Comparison of ENCODE assay signal across 15 cellular contexts in the genomic region with DNA sequence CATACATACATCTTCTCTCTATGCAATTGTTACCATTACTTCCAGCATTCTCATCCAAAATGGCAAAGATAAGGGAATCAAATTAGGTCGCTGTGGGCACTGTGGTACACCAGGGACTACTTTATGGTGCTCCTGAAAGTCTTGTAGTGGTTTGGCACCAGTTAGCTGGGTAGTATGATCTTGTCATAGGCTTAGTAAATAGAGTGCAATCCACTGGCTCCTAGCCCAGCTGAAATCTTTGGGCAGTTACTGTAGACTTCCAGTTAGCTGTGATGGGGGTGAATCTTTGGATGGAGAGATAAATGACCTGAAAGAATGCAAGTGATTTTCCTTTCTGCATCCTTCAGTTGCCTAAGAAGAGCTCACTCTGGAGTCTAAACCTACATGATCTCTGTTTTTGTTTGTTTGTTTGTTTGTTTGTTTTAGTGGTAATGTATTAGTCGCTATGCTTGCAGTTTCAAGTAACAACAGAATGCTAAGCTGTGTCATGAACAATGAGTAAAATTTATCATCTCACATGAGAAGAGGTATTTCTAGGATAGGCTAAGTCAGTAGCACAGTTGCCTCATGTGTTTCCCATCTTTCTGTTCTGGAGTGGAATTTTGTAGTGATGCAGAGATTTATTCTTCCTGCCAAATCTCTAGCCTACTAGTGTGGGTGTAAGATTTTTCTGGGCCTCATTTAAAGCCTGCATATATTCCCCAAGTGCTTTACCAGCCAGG. TPM values are rescaled to one million over a fixed set of nuclear protein-coding genes. Genes with fewer than 3 reads are reported as not detected.
DNase-seq lines count a peak whose midpoint lies in the region; ATAC-seq, FAIRE-seq and TF ChIP-seq lines count a peak whose summit lies in the region.
"Had no signal": no experiment of that assay in that cellular context is flagged by ENCODE, and none has a peak within 500 bp of the region (broad histone marks: within the 10 kb centered on the region; RNA-seq: fewer than 3 reads in every experiment).

No MANE protein-coding gene starts in this region.

- peak; percentile 78 to 88 (median 83) for ATAC-seq in right lobe of liver
- no peak for ATAC-seq in HepG2
- ATAC-seq: activated naive CD4-positive, alpha-beta T cell treated with anti-CD3 and anti-CD28 coated beads, Interleukin-2, amount 50 U/mL, for 72 hours had no signal

- no peaks in the 10 kb centered on the region for H3K4me1 ChIP-seq in right lobe of liver
- no peaks in the 10 kb centered on the region for H3K4me1 ChIP-seq in HepG2 (ENCODE audit: insufficient read depth, low read length)
- peaks cover 4 to 37% of the 10 kb centered on the region in 2 donors for H3K4me1 ChIP-seq in adrenal gland (replicated peaks in 1 of 2)

- H3K4me3 Mint-ChIP-seq in glutamatergic neuron (ENCODE audit: unreplicated experiment) = no peak overlapping the region
- no peak overlapping the region for H3K4me3 Mint-ChIP-seq in activated naive CD8-positive, alpha-beta T cell treated with anti-CD3 and anti-CD28 coated beads for 36 hours
- H3K4me3 Mint-ChIP-seq: type B pancreatic cell had no signal

- H3K9me3 Mint-ChIP-seq in glutamatergic neuron (ENCODE audit: unreplicated experiment) = peaks cover 2% of the 10 kb centered on the region
- H3K9me3 Mint-ChIP-seq in activated naive CD8-positive, alpha-beta T cell treated with anti-CD3 and anti-CD28 coated beads for 36 hours = no peaks in the 10 kb centered on the region
- H3K9me3 Mint-ChIP-seq: activated naive CD4-positive, alpha-beta T cell treated with anti-CD3 and anti-CD28 coated beads, Interleukin-2, amount 50 U/mL, for 72 hours; type B pancreatic cell had no signal

- TF ChIP-seq POLR2A in right lobe of liver (IDR thresholded peaks at IDR 0.05) = no peak
- no peak for TF ChIP-seq POLR2A in HepG2 (IDR thresholded peaks at IDR 0.05; ENCODE audit: insufficient read depth in 1 of 2, low read depth in 2 of 2, low read length in 2 of 2)
- no peak for TF ChIP-seq POLR2A in adrenal gland (IDR thresholded peaks at IDR 0.05)

- DNase-seq in right lobe of liver (peak in 1 of 3 donors; percentile 57), HepG2 (ENCODE audit: low spot score) (no peak), adrenal gland (peak in 5 of 7 donors; percentile 31 to 70 (median 66)), glomerular visceral epithelial cell (ENCODE audit: extremely low spot score) (peak; percentile 22), NCI-H1048 (lab: John Stamatoyannopoulos, UW) (no peak), glutamatergic neuron (no peak), HuH-7.5 (ENCODE audit: low spot score) (no peak)
- DNase-seq in activated naive CD8-positive, alpha-beta T cell treated with anti-CD3 and anti-CD28 coated beads for 36 hours = no peak
- DNase-seq: activated CD8-positive, alpha-beta memory T cell treated with anti-CD3 and anti-CD28 coated beads for 24 hours; midbrain; NCI-H2227 treated with DMSO at 0.1 percent for 48 hours; PC-9 had no signal

- H3K4me3 ChIP-seq in right lobe of liver = no peak overlapping the region
- H3K4me3 ChIP-seq in HepG2 (replicated peaks in 1 of 3; ENCODE audit: insufficient read depth in 1 of 3, low read depth in 2 of 3, low read length in 3 of 3) = no peak overlapping the region
- H3K4me3 ChIP-seq in adrenal gland = no peak overlapping the region
- H3K4me3 ChIP-seq: PC-9, right atrium auricular region had no signal

- H4K20me1 ChIP-seq in HepG2 (ENCODE audit: insufficient read depth, low read length) = no peaks in the 10 kb centered on the region

- H3K27me3 Mint-ChIP-seq in glutamatergic neuron (ENCODE audit: unreplicated experiment) = no peaks in the 10 kb centered on the region
- H3K27me3 Mint-ChIP-seq in activated naive CD8-positive, alpha-beta T cell treated with anti-CD3 and anti-CD28 coated beads for 36 hours = no peaks in the 10 kb centered on the region
- H3K27me3 Mint-ChIP-seq: type B pancreatic cell had no signal

- no peaks in the 10 kb centered on the region for H3K9me3 ChIP-seq in right lobe of liver
- no peaks in the 10 kb centered on the region for H3K9me3 ChIP-seq in HepG2 (ENCODE audit: low read length)
- no peaks in the 10 kb centered on the region for H3K9me3 ChIP-seq in adrenal gland (replicated peaks in 1 of 3)
- H3K9me3 ChIP-seq: right atrium auricular region had no signal

- no peak overlapping the region for H2AFZ ChIP-seq in HepG2 (ENCODE audit: low read length)
- H2AFZ ChIP-seq: PC-9 had no signal

- TF ChIP-seq EP300 in HepG2 (IDR thresholded peaks at IDR 0.05; ENCODE audit: low read depth in 2 of 2, low read length in 2 of 2) (no peak), HepG2 (CRISPR knock-in tag; IDR thresholded peaks at IDR 0.05; ENCODE audit: borderline replicate concordance) (no peak)

- no TSS peak for BruUV-seq in HepG2 (replicated peaks; lab: Mats Ljungman, UMichigan)

- in situ Hi-C loops in HepG2 (cut with HindIII; ENCODE audit: extremely low pct_ligation_motif_present, low pct_unique_long_range_greater_than_20kb) = no loop called here

- WGBS in right lobe of liver (ENCODE audit: insufficient coverage, low coverage, low lambda C conversion rate, missing lambda C conversion rate) = 89% methylated on average over 1 of the region's 2 CpGs
- 74% methylated on average over 2 of the region's 2 CpGs for WGBS in HepG2 (ENCODE audit: low lambda C conversion rate)
- 94 to 96% (median 95%) methylated on average over 1 to 2 of the region's 2 CpGs for WGBS in adrenal gland, 4 donors

- H3K79me2 ChIP-seq in HepG2 (ENCODE audit: insufficient read depth, low read length) = no peaks in the 10 kb centered on the region

- H3K9ac ChIP-seq in HepG2 (ENCODE audit: insufficient read depth, low read depth, low read length) = no peak overlapping the region

- no peak overlapping the region for H3K27ac ChIP-seq in right lobe of liver
- no peak overlapping the region for H3K27ac ChIP-seq in HepG2 (ENCODE audit: extremely low read length, insufficient read depth, low read length)
- H3K27ac ChIP-seq in adrenal gland = peak overlapping the region in 1 of 5 donors; percentile 32
- H3K27ac ChIP-seq: PC-9 had no signal

- intact Hi-C loops in right lobe of liver (cut with DNase I) (no loop called here), HepG2 (cut with micrococcal nuclease; ENCODE audit: unreplicated experiment) (no loop called here), adrenal gland (cut with DNase I) (no loop called here)

- POLR2A ChIA-PET in HepG2 (lab: Yijun Ruan, JAX) = no interaction called here

- no peak for FAIRE-seq in HepG2 (lab: Jason Lieb, UNC)

- H3K36me3 ChIP-seq in right lobe of liver (no peaks in the 10 kb centered on the region), HepG2 (replicated peaks in 1 of 2; ENCODE audit: control insufficient read depth in 1 of 2, insufficient read depth in 2 of 2, low read length in 2 of 2) (no peaks in the 10 kb centered on the region), adrenal gland (replicated peaks in 1 of 2) (no peaks in the 10 kb centered on the region)
- H3K36me3 ChIP-seq: right atrium auricular region had no signal

- TF ChIP-seq CTCF in right lobe of liver (IDR thresholded peaks at IDR 0.05) = no peak
- TF ChIP-seq CTCF in HepG2 (CRISPR knock-in tag; IDR thresholded peaks at IDR 0.05) = no peak
- no peak for TF ChIP-seq CTCF in adrenal gland (IDR thresholded peaks at IDR 0.05)
- TF ChIP-seq CTCF in glutamatergic neuron (IDR thresholded peaks at IDR 0.05; ENCODE audit: partially characterized antibody, unreplicated experiment) = no peak

- peaks cover 9% of the 10 kb centered on the region for H3K4me1 Mint-ChIP-seq in glutamatergic neuron (ENCODE audit: low read depth, unreplicated experiment)
- H3K4me1 Mint-ChIP-seq in activated naive CD8-positive, alpha-beta T cell treated with anti-CD3 and anti-CD28 coated beads for 36 hours = peaks cover 57% of the 10 kb centered on the region

- CTCF ChIA-PET in HepG2 (lab: Yijun Ruan, JAX; ENCODE audit: low intra/inter-chr PET ratio, low total read pairs) = no interaction called here

- H3K27me3 ChIP-seq in right lobe of liver (no peaks in the 10 kb centered on the region), HepG2 (ENCODE audit: control insufficient read depth in 1 of 2, insufficient read depth in 2 of 2, low read length in 2 of 2) (no peaks in the 10 kb centered on the region), adrenal gland (no peaks in the 10 kb centered on the region)
- H3K27me3 ChIP-seq: right atrium auricular region had no signal

- no peaks in the 10 kb centered on the region for H3K36me3 Mint-ChIP-seq in glutamatergic neuron (ENCODE audit: unreplicated experiment)
- peaks cover 25% of the 10 kb centered on the region for H3K36me3 Mint-ChIP-seq in activated naive CD8-positive, alpha-beta T cell treated with anti-CD3 and anti-CD28 coated beads for 36 hours
- H3K36me3 Mint-ChIP-seq: type B pancreatic cell had no signal

- no peak overlapping the region for H3K27ac Mint-ChIP-seq in glutamatergic neuron (ENCODE audit: unreplicated experiment)
- no peak overlapping the region for H3K27ac Mint-ChIP-seq in activated naive CD8-positive, alpha-beta T cell treated with anti-CD3 and anti-CD28 coated beads for 36 hours
- H3K27ac Mint-ChIP-seq: activated naive CD4-positive, alpha-beta T cell treated with anti-CD3 and anti-CD28 coated beads, Interleukin-2, amount 50 U/mL, for 72 hours; type B pancreatic cell had no signal

- H3K4me2 ChIP-seq in HepG2 (ENCODE audit: low read depth, low read length) = no peak overlapping the region
- H3K4me2 ChIP-seq: PC-9 had no signal

- no peak for TF ChIP-seq RAD21 in HepG2 (CRISPR knock-in tag; IDR thresholded peaks at IDR 0.05)

RNA-seq across cellular contexts. Expression of a gene that starts 24.2 kb away (rescaled TPM):
- total RNA-seq in right lobe of liver (10 to 100 TPM in 4 of 6 experiments, 1 to 10 TPM in 2; 7.2 to 15.3 (median 10.9) TPM), HepG2 (2016; rRNA removed; fragmentation: Illumina TruSeq; extraction: Trizol) (3.8 and 6.7 TPM in 2 replicates), adrenal gland (10 to 100 TPM; 19.4 to 40.1 (median 32.9) TPM), glutamatergic neuron (ENCODE audit: unreplicated experiment) (14.0 TPM)
- total RNA-seq in HepG2 (2016; cell fraction: cytosol; rRNA removed; fragmentation: Illumina TruSeq; extraction: Trizol; ENCODE audit: low read depth) = 0.81 and 1.2 TPM in 2 replicates
- 4.1 and 5.9 TPM in 2 replicates for total RNA-seq in HepG2 (2016; cell fraction: insoluble cytoplasmic fraction; rRNA removed; fragmentation: Illumina TruSeq; extraction: Trizol)
- total RNA-seq in HepG2 (2016; cell fraction: membrane; rRNA removed; fragmentation: Illumina TruSeq; extraction: Trizol) = 1.00 and 1.6 TPM in 2 replicates
- 7.4 and 9.5 TPM in 2 replicates for total RNA-seq in HepG2 (2016; cell fraction: nucleus; rRNA removed; fragmentation: Illumina TruSeq; extraction: Trizol)
- polyA plus RNA-seq in HepG2 (2011; rRNA removed) (6.2 and 6.3 TPM in 2 replicates), adrenal gland (10 to 100 TPM in 1 of 3 donors, 1 to 10 TPM in 2; 3.4 to 18.7 (median 5.4) TPM)
- 3.8 and 4.9 TPM in 2 replicates for polyA plus RNA-seq in HepG2 (2011; cell fraction: cytosol; rRNA removed)
- 8.0 and 10.5 TPM in 2 replicates for polyA plus RNA-seq in HepG2 (2011; cell fraction: nucleus; rRNA removed)
- polyA plus RNA-seq in HepG2 (2012) = 6.4 and 7.6 TPM in 2 replicates
- polyA plus RNA-seq in HepG2 (2016; cell fraction: cytosol; fragmentation: Illumina TruSeq; extraction: Trizol; ENCODE audit: low read depth) = 0.03 and 0.10 TPM in 2 replicates
- polyA plus RNA-seq in HepG2 (2016; cell fraction: insoluble cytoplasmic fraction; fragmentation: Illumina TruSeq; extraction: Trizol; ENCODE audit: low read depth) = 4.7 and 5.0 TPM in 2 replicates
- polyA plus RNA-seq in HepG2 (2016; cell fraction: membrane; fragmentation: Illumina TruSeq; extraction: Trizol; ENCODE audit: low read depth) = 0.27 and 0.36 TPM in 2 replicates
- 3.5 and 3.7 TPM in 2 replicates for polyA plus RNA-seq in HepG2 (2016; cell fraction: nucleus; fragmentation: Illumina TruSeq; extraction: Trizol; ENCODE audit: insufficient read depth, low read depth)
- polyA minus RNA-seq in HepG2 (2011; rRNA and poly(A)+ RNA removed; ENCODE audit: low replicate concordance) = 14.8 and 17.3 TPM in 2 replicates
- polyA minus RNA-seq in HepG2 (2011; cell fraction: cytosol; rRNA and poly(A)+ RNA removed) = 5.1 and 5.4 TPM in 2 replicates
- 30.5 and 33.1 TPM in 2 replicates for polyA minus RNA-seq in HepG2 (2011; cell fraction: nucleus; rRNA and poly(A)+ RNA removed)
- total RNA-seq in activated naive CD8-positive, alpha-beta T cell treated with anti-CD3 and anti-CD28 coated beads for 36 hours = 10 to 100 TPM; 39.4 to 42.6 TPM

Comparison
In these comparisons a context has a peak if more than half of its experiments do, and no peak if none do; other contexts are left out.
1. DNase-seq: peak in adrenal gland (5 of 7) and glomerular visceral epithelial cell (single experiment); none in HepG2 (single experiment), NCI-H1048 (single experiment), glutamatergic neuron (single experiment), HuH-7.5 (single experiment) and activated naive CD8-positive, alpha-beta T cell treated with anti-CD3 and anti-CD28 coated beads for 36 hours (single experiment).